ENCODE assay signal across 18 cellular contexts in the genomic region with DNA sequence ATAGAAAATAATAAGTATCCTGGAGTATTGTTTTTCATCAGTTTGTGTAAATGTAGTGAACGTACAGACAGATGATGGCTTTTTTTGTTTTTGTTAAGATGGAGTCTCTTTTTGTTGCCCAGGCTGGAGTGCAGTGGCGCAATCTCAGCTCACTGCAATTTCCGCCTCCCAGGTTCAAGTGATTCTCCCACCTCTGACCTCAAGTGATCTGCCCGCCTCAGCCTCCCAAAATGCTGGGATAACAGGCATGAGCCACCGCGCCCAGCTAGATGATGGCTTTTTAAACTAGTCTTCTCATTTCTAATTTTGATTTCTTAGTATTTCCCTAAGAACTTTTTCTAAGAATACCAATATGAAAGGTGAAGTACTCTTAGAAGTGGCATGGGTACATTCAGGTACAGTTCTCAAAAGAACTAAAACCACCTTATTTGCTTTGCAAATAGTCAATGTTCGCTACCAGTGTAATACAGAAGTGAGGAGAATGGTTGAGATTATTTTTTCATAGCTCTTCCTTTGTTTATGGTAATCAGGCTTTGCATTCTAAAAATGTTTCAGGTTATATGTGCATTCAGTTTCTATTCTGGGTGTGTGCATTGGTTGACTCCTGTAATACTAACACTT.
"Had no signal": no experiment of that assay in that cellular context is flagged by ENCODE, and none has a peak within 500 bp of the region (broad histone marks: within the 10 kb centered on the region; RNA-seq: fewer than 3 reads in every experiment).

No MANE protein-coding gene starts in this region.

- DNase-seq: activated CD4-positive, alpha-beta T cell treated with anti-CD3 and anti-CD28 coated beads, Interleukin-2, amount 50 U/mL, for 48 hours; activated CD4-positive, CD25-positive, alpha-beta regulatory T cell; activated CD8-positive, alpha-beta memory T cell treated with anti-CD3 and anti-CD28 coated beads, Interleukin-2, amount 50 U/mL, for 48 hours; dorsolateral prefrontal cortex; immature natural killer cell; left cardiac atrium; mammary epithelial cell; ovary; stimulated activated CD4-positive, alpha-beta T cell treated with anti-CD3 and anti-CD28 coated beads, Interleukin-2, amount 100 ng/mL, for 48 hours; stomach; T-helper 1 cell; uterus had no signal

- H3K4me3 Mint-ChIP-seq: immature natural killer cell had no signal

- H3K27me3 ChIP-seq: ascending aorta, dorsolateral prefrontal cortex, esophagus muscularis mucosa, ovary, stomach, uterus had no signal

- ATAC-seq: left cardiac atrium had no signal

- H3K4me1 ChIP-seq: ascending aorta, esophagus muscularis mucosa, uterus had no signal

- H3K9me3 ChIP-seq: ascending aorta, esophagus muscularis mucosa, ovary, stomach, thoracic aorta, uterus had no signal

- H3K36me3 ChIP-seq: ovary, uterus had no signal

- H3K4me3 ChIP-seq: ascending aorta, dorsolateral prefrontal cortex, esophagus muscularis mucosa, ovary, SK-N-MC, stomach, thoracic aorta, uterus had no signal

- H3K27ac ChIP-seq: ascending aorta, esophagus muscularis mucosa, ovary, SK-N-MC, stomach, thoracic aorta, uterus had no signal

- H3K9me3 Mint-ChIP-seq: immature natural killer cell had no signal

- FAIRE-seq: bronchial epithelial cell, endometrium had no signal
